Comparison of ENCODE assay signal across 8 cellular contexts in the genomic region with DNA sequence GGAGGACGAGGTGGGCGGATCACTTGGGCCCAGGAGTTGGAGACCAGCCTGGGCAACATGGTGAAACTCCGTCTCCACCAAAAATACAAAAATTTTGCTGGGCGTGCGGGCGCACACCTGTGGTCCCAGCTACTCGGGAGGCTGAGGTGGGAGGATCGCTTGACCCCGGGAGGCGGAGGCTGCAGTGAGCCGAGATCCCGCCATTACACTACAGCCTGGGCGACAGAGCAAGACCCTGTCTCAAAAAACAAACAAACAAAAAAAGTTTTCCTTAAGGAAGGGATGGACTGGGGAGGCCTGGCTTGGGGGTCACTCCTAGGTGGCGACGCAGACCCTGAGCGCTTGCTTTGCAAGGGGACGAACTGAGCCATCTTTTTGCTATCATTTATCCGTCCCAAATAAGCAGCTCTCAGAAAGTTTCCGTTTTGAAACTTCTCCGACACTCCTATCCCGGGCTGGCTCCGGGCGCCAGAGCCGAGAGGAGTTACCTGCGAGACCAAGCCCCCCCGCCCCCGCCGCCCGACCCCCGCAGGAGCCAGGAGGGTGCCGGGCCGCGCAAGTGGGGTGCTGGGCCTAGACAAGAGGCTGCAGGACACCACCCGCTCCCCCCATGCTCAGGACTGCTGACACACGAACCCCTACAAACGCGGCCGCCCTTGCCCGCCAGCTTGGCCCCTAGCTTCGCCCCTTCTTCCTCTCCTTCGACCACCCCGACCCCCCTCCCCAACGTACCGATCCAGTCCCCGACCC. TPM values are rescaled to one million over a fixed set of nuclear protein-coding genes. Genes with fewer than 3 reads are reported as not detected.
DNase-seq lines count a peak whose midpoint lies in the region; ATAC-seq and TF ChIP-seq lines count a peak whose summit lies in the region.
"Had no signal": no experiment of that assay in that cellular context is flagged by ENCODE, and none has a peak within 500 bp of the region (broad histone marks: within the 10 kb centered on the region; RNA-seq: fewer than 3 reads in every experiment).

No MANE protein-coding gene starts in this region.

- no peak for DNase-seq in MM.1S
- no peak for DNase-seq in coronary artery (ENCODE audit: low spot score)
- DNase-seq in lung (ENCODE audit: low spot score): no peak
- peak; percentile 33 for DNase-seq in testis
- no peak for DNase-seq in COLO668 (lab: John Stamatoyannopoulos, UW; ENCODE audit: unreplicated experiment)
- DNase-seq in iPS-NIHi11 (ENCODE audit: low spot score): no peak
- DNase-seq: activated B cell treated with CpG ODN at 0.5 μM for 24 hours had no signal

- no peaks in the 10 kb centered on the region for H3K4me1 ChIP-seq in MM.1S (ENCODE audit: low read length)
- peaks cover 0 to 3% of the 10 kb centered on the region in 2 donors for H3K4me1 ChIP-seq in lung (ENCODE audit: control insufficient read depth in 2 of 2, insufficient read depth in 2 of 2, low read length in 2 of 2)
- peaks cover 8% of the 10 kb centered on the region for H3K4me1 ChIP-seq in testis

- H3K4me3 ChIP-seq in MM.1S (ENCODE audit: low read length) (no peak overlapping the region; the same call in 1 of the 2 replicates), coronary artery (peak overlapping the region; percentile 95), lung (peak overlapping the region; percentile 68), testis (peak overlapping the region; percentile 63 to 84)

- no peaks in the 10 kb centered on the region for H3K27me3 ChIP-seq in MM.1S (replicated peaks; ENCODE audit: insufficient read depth, low read length)
- no peaks in the 10 kb centered on the region for H3K27me3 ChIP-seq in lung (ENCODE audit: control insufficient read depth, insufficient read depth)
- H3K27me3 ChIP-seq in testis: no peaks in the 10 kb centered on the region

- TF ChIP-seq POLR2A in testis (IDR thresholded peaks at IDR 0.05): no peak

- H3K4me2 ChIP-seq in MM.1S (ENCODE audit: low read depth, low read length): no peak overlapping the region; the same call in 1 of the 2 replicates

- no peak overlapping the region for H3K9ac ChIP-seq in MM.1S (ENCODE audit: low read length)

- no peak overlapping the region for H3K27ac ChIP-seq in MM.1S (ENCODE audit: low read length)
- peak overlapping the region; percentile 66 to 83 for H3K27ac ChIP-seq in coronary artery
- no peak overlapping the region for H3K27ac ChIP-seq in lung (ENCODE audit: low read depth in 1 of 2, low read length in 1 of 2)
- H3K27ac ChIP-seq in testis: peak overlapping the region; percentile 72 to 73

- H2AFZ ChIP-seq in MM.1S (ENCODE audit: low read length): 0 out of 2 replicates have a peak overlapping the region, but pooled peaks have one; percentile 38

- no peak for ATAC-seq in lung (ENCODE audit: insufficient read depth, low FRiP score)
- no peak for ATAC-seq in GM18907 (IDR thresholded peaks at IDR 0.05; ENCODE audit: unreplicated experiment)

- TF ChIP-seq CTCF in MM.1S (IDR thresholded peaks at IDR 0.05; ENCODE audit: low read length) (no peak), coronary artery (IDR thresholded peaks at IDR 0.05) (no peak), lung (IDR thresholded peaks at IDR 0.05; ENCODE audit: control extremely low read depth, extremely low read depth) (no peak), testis (IDR thresholded peaks at IDR 0.05) (no peak)

- 32 to 44% methylated on average over 33 to 45 of the region's 45 CpGs for WGBS in lung, 2 donors
- 24 to 38% methylated on average over 24 to 43 of the region's 45 CpGs for WGBS in testis, 2 donors

- H3K9me3 ChIP-seq in MM.1S (replicated peaks; ENCODE audit: insufficient read depth, low read length) (no peaks in the 10 kb centered on the region), lung (ENCODE audit: control insufficient read depth in 2 of 2, insufficient read depth in 1 of 2, low read length in 1 of 2) (no peaks in the 10 kb centered on the region), testis (no peaks in the 10 kb centered on the region)

- intact Hi-C loops in testis (cut with DNase I; ENCODE audit: low total_unique reads): no loop called here

- no peaks in the 10 kb centered on the region for H3F3A ChIP-seq in MM.1S (ENCODE audit: insufficient read depth, low read length)

- H3K9me2 ChIP-seq in MM.1S (replicated peaks; ENCODE audit: insufficient read depth, low read length): no peaks in the 10 kb centered on the region

- H3K79me2 ChIP-seq in MM.1S (ENCODE audit: low read length): no peaks in the 10 kb centered on the region

- H4K20me1 ChIP-seq in MM.1S (ENCODE audit: insufficient read depth, low read length): no peaks in the 10 kb centered on the region

- no peaks in the 10 kb centered on the region for H3K36me3 ChIP-seq in MM.1S (replicated peaks; ENCODE audit: insufficient read depth, low read length)
- no peaks in the 10 kb centered on the region for H3K36me3 ChIP-seq in lung (ENCODE audit: control insufficient read depth in 2 of 2, insufficient read depth in 2 of 2, low read length in 2 of 2)
- no peaks in the 10 kb centered on the region for H3K36me3 ChIP-seq in testis (ENCODE audit: low read depth, missing control alignments)

RNA-seq across cellular contexts. Expression of gene PLA2R1, which starts 0.7 kb away (rescaled TPM):
- total RNA-seq in lung (10 to 100 TPM in 1 of 2 donors, 1 to 10 TPM in 1; 3.7 to 13.5 TPM), testis (1 to 10 TPM; 5.0 to 5.3 TPM)
- polyA plus RNA-seq in lung (under 1 TPM; 0.79 to 0.87 TPM), testis (ENCODE audit: insufficient read depth, low read depth, low replicate concordance) (3.4 TPM)
- total RNA-seq: activated B cell treated with CpG ODN at 0.5 μM for 24 hours had no signal

Comparison
In these comparisons a context has a peak if more than half of its experiments do, and no peak if none do; other contexts are left out.
1. H3K27ac ChIP-seq: peak in coronary artery (2 of 2) and testis (2 of 2); none in MM.1S (single experiment) and lung (0 of 2).